In genomic region chr14:92759679-92760523, GRCh38 we compare ENCODE assay signal across 1 cellular context.
TF ChIP-seq lines count a peak whose summit lies in the region.

No MANE protein-coding gene starts in this region.

TF ChIP-seq in SK-N-SH treated with all-trans-retinoic acid at 6 μM for 48 hours, 23 proteins besides CTCF, POLR2A, EP300 and RAD21 (continued from another document):
- TF ChIP-seq TOX (CRISPR knock-in tag; IDR thresholded peaks at IDR 0.05; ENCODE audit: borderline replicate concordance): no peak
- no peak for TF ChIP-seq CREB5 (CRISPR knock-in tag; IDR thresholded peaks at IDR 0.05; ENCODE audit: low read depth)
- no peak for TF ChIP-seq CSDC2 (CRISPR knock-in tag; IDR thresholded peaks at IDR 0.05)
- TF ChIP-seq BACH2 (CRISPR knock-in tag; IDR thresholded peaks at IDR 0.05; ENCODE audit: borderline replicate concordance): no peak
- no peak for TF ChIP-seq GLIS3 (CRISPR knock-in tag; IDR thresholded peaks at IDR 0.05)
TF ChIP-seq in SK-N-SH treated with all-trans-retinoic acid at 6 μM for 48 hours: peak in this region for 0.
